ENCODE assay signal across 28 cellular contexts in the genomic region with DNA sequence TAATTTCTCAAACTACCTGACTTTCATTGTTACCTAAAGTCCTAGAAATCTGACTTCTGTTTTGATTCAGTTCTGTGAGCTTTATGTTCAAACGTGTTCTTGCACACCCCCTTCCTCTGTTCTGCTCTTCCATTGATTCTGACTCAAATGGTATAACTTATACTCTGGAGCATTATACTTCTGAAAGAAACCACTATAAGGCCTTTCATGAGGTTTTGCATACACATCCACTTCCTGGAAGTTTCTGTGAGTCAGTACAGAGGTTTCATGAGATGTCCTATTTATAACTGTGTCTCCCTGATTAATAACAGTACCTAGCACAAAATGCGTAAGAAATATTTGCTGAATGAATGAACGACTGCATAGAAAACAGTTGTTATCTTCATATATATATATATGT.
"Had no signal": no experiment of that assay in that cellular context is flagged by ENCODE, and none has a peak within 500 bp of the region (broad histone marks: within the 10 kb centered on the region; RNA-seq: fewer than 3 reads in every experiment).

No MANE protein-coding gene starts in this region.

- H3K4me1 ChIP-seq: ascending aorta had no signal

- ATAC-seq: activated CD8-positive, alpha-beta memory T cell treated with anti-CD3 and anti-CD28 coated beads, Interleukin-2, amount 10 ng/mL, durations not matched to agents 7 days and 5 days; activated CD8-positive, alpha-beta T cell treated with anti-CD3 and anti-CD28 coated beads, Interleukin-2, amount 10 ng/mL, durations not matched to agents 7 days and 5 days; activated naive CD8-positive, alpha-beta T cell treated with anti-CD3 and anti-CD28 coated beads, Interleukin-2, amount 50 U/mL, for 24 hours had no signal

- H3K4me3 ChIP-seq: ascending aorta, cardiac muscle cell had no signal

- H3K36me3 ChIP-seq: ascending aorta, cardiac muscle cell had no signal

- H3K27me3 ChIP-seq: ascending aorta, cardiac muscle cell had no signal

- DNase-seq: activated B cell treated with CpG ODN at 0.5 μM for 24 hours; activated CD4-positive, alpha-beta memory T cell treated with anti-CD3 and anti-CD28 coated beads, Interleukin-2, amount 10 ng/mL, durations not matched to agents 7 days and 5 days; activated CD4-positive, alpha-beta T cell treated with anti-CD3 and anti-CD28 coated beads for 4 hours; activated CD4-positive, alpha-beta T cell treated with anti-CD3 and anti-CD28 coated beads, Interleukin-2, amount 10 ng/mL, durations not matched to agents 24 days and 14 days; activated CD4-positive, alpha-beta T cell treated with anti-CD3 and anti-CD28 coated beads, Interleukin-2, amount 50 U/mL, for 1 hour; activated CD4-positive, alpha-beta T cell treated with anti-CD3 and anti-CD28 coated beads, Interleukin-2, amount 50 U/mL, for 4 hours; activated CD4-positive, CD25-positive, alpha-beta regulatory T cell treated with anti-CD3 and anti-CD28 coated beads, Interleukin-2, amount 50 U/mL, for 72 hours; activated CD8-positive, alpha-beta memory T cell treated with anti-CD3 and anti-CD28 coated beads for 24 hours; activated CD8-positive, alpha-beta memory T cell treated with anti-CD3 and anti-CD28 coated beads, Interleukin-2, amount 10 ng/mL, durations not matched to agents 7 days and 5 days; activated CD8-positive, alpha-beta memory T cell treated with anti-CD3 and anti-CD28 coated beads, Interleukin-2, amount 50 U/mL, for 48 hours; activated CD8-positive, alpha-beta T cell treated with anti-CD3 and anti-CD28 coated beads, Interleukin-2, amount 10 ng/mL, durations not matched to agents 7 days and 5 days; activated effector memory CD4-positive, alpha-beta T cell treated with Interleukin-2 at 50 U/mL for 16 hours; activated gamma-delta T cell; activated naive CD4-positive, alpha-beta T cell treated with anti-CD3 and anti-CD28 coated beads, Interleukin-2, amount 10 ng/mL, durations not matched to agents 7 days and 5 days; activated naive CD4-positive, alpha-beta T cell treated with Interleukin-2 at 50 U/mL for 16 hours; activated naive CD8-positive, alpha-beta T cell treated with anti-CD3 and anti-CD28 coated beads, Interleukin-2, amount 10 ng/mL, durations not matched to agents 7 days and 5 days; activated naive CD8-positive, alpha-beta T cell treated with anti-CD3 and anti-CD28 coated beads, Interleukin-2, amount 50 U/mL, for 24 hours; activated T-cell treated with anti-CD3 and anti-CD28 coated beads, Interleukin-2, amount 50 U/mL, for 24 hours; activated T-cell treated with anti-CD3 and anti-CD28 coated beads, Interleukin-2, amount 50 U/mL, for 48 hours; amygdala; anterior cingulate cortex; caudate nucleus; cerebellar nuclear complex; T-helper 2 cell; T-helper 9 cell had no signal

- H3K9me3 ChIP-seq: ascending aorta had no signal

- H3K27ac ChIP-seq: ascending aorta, cardiac muscle cell, VCaP had no signal
